In genomic region chr5:78925102-78925876, GRCh38 we compare ENCODE assay signal across 16 cellular contexts. TPM values are rescaled to one million over a fixed set of nuclear protein-coding genes. Genes with fewer than 3 reads are reported as not detected.
DNase-seq lines count a peak whose midpoint lies in the region; ATAC-seq, FAIRE-seq and TF ChIP-seq lines count a peak whose summit lies in the region.
"Had no signal": no experiment of that assay in that cellular context is flagged by ENCODE, and none has a peak within 500 bp of the region (broad histone marks: within the 10 kb centered on the region; RNA-seq: fewer than 3 reads in every experiment).

No MANE protein-coding gene starts in this region.

- peak; percentile 19 for DNase-seq in NCI-H146 treated with DMSO at 0.1 percent for 48 hours (lab: John Stamatoyannopoulos, UW; ENCODE audit: unreplicated experiment)
- peak; percentile 18 for DNase-seq in choroid plexus epithelial cell (ENCODE audit: low read depth)
- DNase-seq in pancreas: no peak
- DNase-seq in AML-193 (lab: John Stamatoyannopoulos, UW): no peak
- no peak for DNase-seq in COLO668 (lab: John Stamatoyannopoulos, UW; ENCODE audit: unreplicated experiment)
- DNase-seq in cerebellar cortex (ENCODE audit: low spot score): no peak
- DNase-seq: BE2C; CD4-positive, alpha-beta memory T cell; COR-L47; GF-D8; IMR-90 had no signal

- H3K4me3 ChIP-seq in HEK293 (ENCODE audit: low read depth, low read length): no peak overlapping the region
- H3K4me3 ChIP-seq in choroid plexus epithelial cell (ENCODE audit: low read depth, low read length): no peak overlapping the region
- H3K4me3 ChIP-seq in pancreas: no peak overlapping the region

- FAIRE-seq in pancreas (lab: Jason Lieb, UNC): no peak
- FAIRE-seq: D721Med, H54 had no signal

- intact Hi-C loops in pancreas (cut with DNase I): no loop called here

- no peaks in the 10 kb centered on the region for H3K27me3 ChIP-seq in pancreas
- H3K27me3 ChIP-seq: BE2C had no signal

- no peak overlapping the region for H3K27ac ChIP-seq in HEK293 (ENCODE audit: extremely low read depth, low read depth, low read length)
- H3K27ac ChIP-seq in pancreas: peak overlapping the region in 1 of 4 donors; percentile 59
- H3K27ac ChIP-seq: C4-2B had no signal

- ATAC-seq in pancreas: peak in 3 of 4 donors; percentile 41 to 52 (median 44)
- ATAC-seq: HCT116 had no signal

- no peaks in the 10 kb centered on the region for H3K9me3 ChIP-seq in HEK293 (ENCODE audit: control insufficient read depth, insufficient read depth, low read depth, low read length)
- no peaks in the 10 kb centered on the region for H3K9me3 ChIP-seq in pancreas
- H3K9me3 ChIP-seq: BE2C had no signal

- CTCF ChIA-PET in HEK293 (lab: Yijun Ruan, JAX): no interaction called here

- 35 to 38% methylated on average over 6 of the region's 6 CpGs for WGBS in pancreas, 2 donors

- POLR2A ChIA-PET in HEK293 (lab: Yijun Ruan, JAX): no interaction called here

- no peaks in the 10 kb centered on the region for H3K36me3 ChIP-seq in HEK293 (ENCODE audit: control insufficient read depth in 2 of 2, insufficient read depth in 1 of 2, low read length in 2 of 2)
- H3K36me3 ChIP-seq in pancreas: no peaks in the 10 kb centered on the region
- H3K36me3 ChIP-seq: BE2C had no signal

- TF ChIP-seq CTCF in HEK293 (tag by site-specific recombination; IDR thresholded peaks at IDR 0.05): no peak
- no peak for TF ChIP-seq CTCF in choroid plexus epithelial cell (conservative IDR thresholded peaks at IDR 0.05; ENCODE audit: low read depth, low read length)
- no peak for TF ChIP-seq CTCF in pancreas (IDR thresholded peaks at IDR 0.05)

- H3K4me1 ChIP-seq in HEK293 (ENCODE audit: control insufficient read depth, insufficient read depth, low read length): peaks cover 10% of the 10 kb centered on the region; the same call in 1 of the 2 replicates
- H3K4me1 ChIP-seq in pancreas: peaks cover 10 to 35% (median 14%) of the 10 kb centered on the region in 3 donors

TF ChIP-seq in HEK293, 187 proteins besides CTCF, POLR2A, EP300 and RAD21 (continues in another document):
- TF ChIP-seq GFI1B (tag by site-specific recombination; IDR thresholded peaks at IDR 0.05): no peak
- TF ChIP-seq ZNF184 (tag by site-specific recombination; IDR thresholded peaks at IDR 0.05): no peak
- TF ChIP-seq ZNF335 (tag by site-specific recombination; conservative IDR thresholded peaks at IDR 0.05): peak; percentile 54
- TF ChIP-seq ZNF664 (tag by site-specific recombination; IDR thresholded peaks at IDR 0.05): peak; percentile 55; the same call in 1 of the 2 replicates
- TF ChIP-seq, protein P1, sequence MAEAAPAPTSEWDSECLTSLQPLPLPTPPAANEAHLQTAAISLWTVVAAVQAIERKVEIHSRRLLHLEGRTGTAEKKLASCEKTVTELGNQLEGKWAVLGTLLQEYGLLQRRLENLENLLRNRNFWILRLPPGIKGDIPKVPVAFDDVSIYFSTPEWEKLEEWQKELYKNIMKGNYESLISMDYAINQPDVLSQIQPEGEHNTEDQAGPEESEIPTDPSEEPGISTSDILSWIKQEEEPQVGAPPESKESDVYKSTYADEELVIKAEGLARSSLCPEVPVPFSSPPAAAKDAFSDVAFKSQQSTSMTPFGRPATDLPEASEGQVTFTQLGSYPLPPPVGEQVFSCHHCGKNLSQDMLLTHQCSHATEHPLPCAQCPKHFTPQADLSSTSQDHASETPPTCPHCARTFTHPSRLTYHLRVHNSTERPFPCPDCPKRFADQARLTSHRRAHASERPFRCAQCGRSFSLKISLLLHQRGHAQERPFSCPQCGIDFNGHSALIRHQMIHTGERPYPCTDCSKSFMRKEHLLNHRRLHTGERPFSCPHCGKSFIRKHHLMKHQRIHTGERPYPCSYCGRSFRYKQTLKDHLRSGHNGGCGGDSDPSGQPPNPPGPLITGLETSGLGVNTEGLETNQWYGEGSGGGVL (tag by site-specific recombination; IDR thresholded peaks at IDR 0.05): no peak
- TF ChIP-seq, protein P2, sequence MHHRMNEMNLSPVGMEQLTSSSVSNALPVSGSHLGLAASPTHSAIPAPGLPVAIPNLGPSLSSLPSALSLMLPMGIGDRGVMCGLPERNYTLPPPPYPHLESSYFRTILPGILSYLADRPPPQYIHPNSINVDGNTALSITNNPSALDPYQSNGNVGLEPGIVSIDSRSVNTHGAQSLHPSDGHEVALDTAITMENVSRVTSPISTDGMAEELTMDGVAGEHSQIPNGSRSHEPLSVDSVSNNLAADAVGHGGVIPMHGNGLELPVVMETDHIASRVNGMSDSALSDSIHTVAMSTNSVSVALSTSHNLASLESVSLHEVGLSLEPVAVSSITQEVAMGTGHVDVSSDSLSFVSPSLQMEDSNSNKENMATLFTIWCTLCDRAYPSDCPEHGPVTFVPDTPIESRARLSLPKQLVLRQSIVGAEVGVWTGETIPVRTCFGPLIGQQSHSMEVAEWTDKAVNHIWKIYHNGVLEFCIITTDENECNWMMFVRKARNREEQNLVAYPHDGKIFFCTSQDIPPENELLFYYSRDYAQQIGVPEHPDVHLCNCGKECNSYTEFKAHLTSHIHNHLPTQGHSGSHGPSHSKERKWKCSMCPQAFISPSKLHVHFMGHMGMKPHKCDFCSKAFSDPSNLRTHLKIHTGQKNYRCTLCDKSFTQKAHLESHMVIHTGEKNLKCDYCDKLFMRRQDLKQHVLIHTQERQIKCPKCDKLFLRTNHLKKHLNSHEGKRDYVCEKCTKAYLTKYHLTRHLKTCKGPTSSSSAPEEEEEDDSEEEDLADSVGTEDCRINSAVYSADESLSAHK (tag by site-specific recombination; IDR thresholded peaks at IDR 0.05): no peak
- TF ChIP-seq, protein P3, sequence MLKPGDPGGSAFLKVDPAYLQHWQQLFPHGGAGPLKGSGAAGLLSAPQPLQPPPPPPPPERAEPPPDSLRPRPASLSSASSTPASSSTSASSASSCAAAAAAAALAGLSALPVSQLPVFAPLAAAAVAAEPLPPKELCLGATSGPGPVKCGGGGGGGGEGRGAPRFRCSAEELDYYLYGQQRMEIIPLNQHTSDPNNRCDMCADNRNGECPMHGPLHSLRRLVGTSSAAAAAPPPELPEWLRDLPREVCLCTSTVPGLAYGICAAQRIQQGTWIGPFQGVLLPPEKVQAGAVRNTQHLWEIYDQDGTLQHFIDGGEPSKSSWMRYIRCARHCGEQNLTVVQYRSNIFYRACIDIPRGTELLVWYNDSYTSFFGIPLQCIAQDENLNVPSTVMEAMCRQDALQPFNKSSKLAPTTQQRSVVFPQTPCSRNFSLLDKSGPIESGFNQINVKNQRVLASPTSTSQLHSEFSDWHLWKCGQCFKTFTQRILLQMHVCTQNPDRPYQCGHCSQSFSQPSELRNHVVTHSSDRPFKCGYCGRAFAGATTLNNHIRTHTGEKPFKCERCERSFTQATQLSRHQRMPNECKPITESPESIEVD (tag by site-specific recombination; IDR thresholded peaks at IDR 0.05): peak; percentile 54; the same call in 1 of the 2 replicates
- TF ChIP-seq MEIS1 (CRISPR knock-in tag; IDR thresholded peaks at IDR 0.05; ENCODE audit: borderline replicate concordance): no peak
- no peak for TF ChIP-seq ZFP3 (tag by site-specific recombination; IDR thresholded peaks at IDR 0.05; ENCODE audit: low read depth)
- peak; percentile 53 for TF ChIP-seq ZIC2 (tag by site-specific recombination; IDR thresholded peaks at IDR 0.05)
- no peak for TF ChIP-seq ZNF362 (tag by site-specific recombination; IDR thresholded peaks at IDR 0.05)
- TF ChIP-seq, protein P4, sequence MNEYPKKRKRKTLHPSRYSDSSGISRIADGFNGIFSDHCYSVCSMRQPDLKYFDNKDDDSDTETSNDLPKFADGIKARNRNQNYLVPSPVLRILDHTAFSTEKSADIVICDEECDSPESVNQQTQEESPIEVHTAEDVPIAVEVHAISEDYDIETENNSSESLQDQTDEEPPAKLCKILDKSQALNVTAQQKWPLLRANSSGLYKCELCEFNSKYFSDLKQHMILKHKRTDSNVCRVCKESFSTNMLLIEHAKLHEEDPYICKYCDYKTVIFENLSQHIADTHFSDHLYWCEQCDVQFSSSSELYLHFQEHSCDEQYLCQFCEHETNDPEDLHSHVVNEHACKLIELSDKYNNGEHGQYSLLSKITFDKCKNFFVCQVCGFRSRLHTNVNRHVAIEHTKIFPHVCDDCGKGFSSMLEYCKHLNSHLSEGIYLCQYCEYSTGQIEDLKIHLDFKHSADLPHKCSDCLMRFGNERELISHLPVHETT (tag by site-specific recombination; IDR thresholded peaks at IDR 0.05): no peak
- TF ChIP-seq ZNF654 (tag by site-specific recombination; IDR thresholded peaks at IDR 0.05; ENCODE audit: low read depth): no peak
- TF ChIP-seq SP7 (tag by site-specific recombination; IDR thresholded peaks at IDR 0.05): peak; percentile 28; the same call in 1 of the 2 replicates
- peak; percentile 60 for TF ChIP-seq GLIS1 (tag by site-specific recombination; IDR thresholded peaks at IDR 0.05)

RNA-seq across cellular contexts. Expression of gene ARSB, which starts 59.8 kb away (rescaled TPM):
- total RNA-seq in pancreas: 10 to 100 TPM in 2 of 6 donors, 1 to 10 TPM in 4; 4.7 to 11.5 (median 6.5) TPM
- polyA plus RNA-seq in pancreas: 1 to 10 TPM; 1.6 to 2.3 TPM

Comparison
In these comparisons a context has a peak if more than half of its experiments do, and no peak if none do; other contexts are left out.
1. DNase-seq: peak in NCI-H146 treated with DMSO at 0.1 percent for 48 hours (single experiment) and choroid plexus epithelial cell (single experiment); none in pancreas (0 of 6), AML-193 (0 of 2), COLO668 (single experiment) and cerebellar cortex (single experiment).